In the genomic region with DNA sequence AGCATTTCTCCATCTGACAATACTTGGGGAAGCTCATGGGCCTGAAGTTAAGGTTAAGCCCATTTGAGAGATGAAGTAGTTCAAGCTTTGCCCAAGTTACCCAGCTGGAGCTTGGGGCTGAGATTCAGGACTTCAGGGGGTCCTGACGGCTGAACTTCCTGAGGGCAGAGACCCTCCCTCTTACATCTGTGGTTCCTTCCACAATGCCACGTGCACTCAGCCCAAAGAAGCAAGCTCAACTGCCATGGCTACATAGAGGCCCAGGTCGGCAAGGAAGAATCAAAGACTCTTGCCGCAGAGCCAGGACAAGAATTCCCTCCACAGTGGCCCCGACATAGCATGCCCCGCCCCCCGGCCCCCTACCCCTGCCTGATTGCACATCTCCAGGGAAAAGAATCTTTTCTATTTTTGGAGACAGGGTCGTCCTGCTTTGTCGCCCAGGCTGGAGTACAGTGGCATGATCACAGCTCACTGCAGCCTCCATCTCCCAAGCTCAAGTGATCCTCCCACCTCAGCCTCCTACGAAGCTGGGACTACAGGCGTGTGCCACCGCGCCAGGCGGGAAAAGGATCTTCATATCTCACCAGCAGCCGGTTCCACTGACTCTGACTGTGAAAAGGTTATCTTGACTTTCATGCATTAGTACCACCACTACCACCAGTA, we compare ENCODE assay signal across 7 cellular contexts. TPM values are rescaled to one million over a fixed set of nuclear protein-coding genes. Genes with fewer than 3 reads are reported as not detected.
DNase-seq lines count a peak whose midpoint lies in the region; ATAC-seq lines count a peak whose summit lies in the region.

No MANE protein-coding gene starts in this region.

- H3K4me3 ChIP-seq in HUES64 (ENCODE audit: low read length), result peak overlapping the region; percentile 51

- peak overlapping the region; percentile 51 to 94 (median 64) for H3K4me3 Mint-ChIP-seq in immature natural killer cell
- H3K4me3 Mint-ChIP-seq in stimulated activated naive B cell treated with anti-CD40 and anti-IgM and Interleukin-4, amounts not matched to agents 10 μg/mL and 1 μg/mL and 100 μg/mL, for 72 hours, result peak overlapping the region; percentile 78 to 80

- H3K9me3 ChIP-seq in HUES64 (ENCODE audit: insufficient read depth, low read depth, low read length), result no peaks in the 10 kb centered on the region

- peak overlapping the region; percentile 44 to 65 for H3K27ac Mint-ChIP-seq in activated naive CD4-positive, alpha-beta T cell treated with anti-CD3 and anti-CD28 coated beads, Interleukin-2, amount 50 U/mL, for 72 hours
- peak overlapping the region; percentile 59 to 93 (median 74) for H3K27ac Mint-ChIP-seq in immature natural killer cell
- H3K27ac Mint-ChIP-seq in stimulated activated naive B cell treated with anti-CD40 and anti-IgM and Interleukin-4, amounts not matched to agents 10 μg/mL and 1 μg/mL and 100 μg/mL, for 72 hours, result peak overlapping the region; percentile 75

- H3K27me3 ChIP-seq in HUES64 (ENCODE audit: insufficient read depth, low read length), result no peaks in the 10 kb centered on the region

- no peak overlapping the region for H3K27ac ChIP-seq in HUES64 (ENCODE audit: low read depth, low read length)

- no peaks in the 10 kb centered on the region for H3K9me3 Mint-ChIP-seq in activated naive CD4-positive, alpha-beta T cell treated with anti-CD3 and anti-CD28 coated beads, Interleukin-2, amount 50 U/mL, for 72 hours
- no peaks in the 10 kb centered on the region for H3K9me3 Mint-ChIP-seq in immature natural killer cell
- H3K9me3 Mint-ChIP-seq in stimulated activated naive B cell treated with anti-CD40 and anti-IgM and Interleukin-4, amounts not matched to agents 10 μg/mL and 1 μg/mL and 100 μg/mL, for 72 hours, result no peaks in the 10 kb centered on the region

- ATAC-seq in activated naive CD4-positive, alpha-beta T cell treated with anti-CD3 and anti-CD28 coated beads, Interleukin-2, amount 50 U/mL, for 72 hours, result no peak
- ATAC-seq in stimulated activated naive B cell treated with anti-CD40 and anti-IgM and Interleukin-4, amounts not matched to agents 10 μg/mL and 1 μg/mL and 100 μg/mL, for 72 hours (replicated peaks), result no peak
- ATAC-seq in GM21717 (IDR thresholded peaks at IDR 0.05; ENCODE audit: unreplicated experiment), result no peak
- no peak for ATAC-seq in HG02610 (IDR thresholded peaks at IDR 0.05; ENCODE audit: unreplicated experiment)
- no peak for ATAC-seq in GM19467 (IDR thresholded peaks at IDR 0.05; ENCODE audit: unreplicated experiment)

- peaks cover 14 to 18% of the 10 kb centered on the region in 2 donors for H3K4me1 Mint-ChIP-seq in immature natural killer cell
- peaks cover 17 to 24% of the 10 kb centered on the region in 2 donors for H3K4me1 Mint-ChIP-seq in stimulated activated naive B cell treated with anti-CD40 and anti-IgM and Interleukin-4, amounts not matched to agents 10 μg/mL and 1 μg/mL and 100 μg/mL, for 72 hours

- no peak for DNase-seq in activated naive CD4-positive, alpha-beta T cell treated with anti-CD3 and anti-CD28 coated beads, Interleukin-2, amount 50 U/mL, for 72 hours (ENCODE audit: low spot score in 2 of 2)
- DNase-seq in immature natural killer cell, result no peak
- DNase-seq in stimulated activated naive B cell treated with anti-CD40 and anti-IgM and Interleukin-4, amounts not matched to agents 10 μg/mL and 1 μg/mL and 100 μg/mL, for 72 hours, result no peak

- H3K36me3 Mint-ChIP-seq in activated naive CD4-positive, alpha-beta T cell treated with anti-CD3 and anti-CD28 coated beads, Interleukin-2, amount 50 U/mL, for 72 hours, result peaks cover 16 to 56% of the 10 kb centered on the region in 2 donors
- H3K36me3 Mint-ChIP-seq in immature natural killer cell, result peaks cover 13 to 18% (median 15%) of the 10 kb centered on the region in 3 donors
- H3K36me3 Mint-ChIP-seq in stimulated activated naive B cell treated with anti-CD40 and anti-IgM and Interleukin-4, amounts not matched to agents 10 μg/mL and 1 μg/mL and 100 μg/mL, for 72 hours, result peaks cover 51 to 69% of the 10 kb centered on the region in 2 donors

- H3K27me3 Mint-ChIP-seq in immature natural killer cell (ENCODE audit: low read depth in 3 of 3), result peaks cover 2 to 3% (median 2%) of the 10 kb centered on the region in 3 donors
- no peaks in the 10 kb centered on the region for H3K27me3 Mint-ChIP-seq in stimulated activated naive B cell treated with anti-CD40 and anti-IgM and Interleukin-4, amounts not matched to agents 10 μg/mL and 1 μg/mL and 100 μg/mL, for 72 hours

- H3K9ac ChIP-seq in HUES64 (ENCODE audit: low read depth, low read length), result no peak overlapping the region

- H3K36me3 ChIP-seq in HUES64 (ENCODE audit: insufficient read depth, low read length), result peaks cover 20% of the 10 kb centered on the region

- WGBS in HUES64, result 93% methylated on average over 15 of the region's 15 CpGs

- peaks cover 2% of the 10 kb centered on the region for H3K4me1 ChIP-seq in HUES64 (ENCODE audit: insufficient read depth, low read length)

RNA-seq across cellular contexts. Expression of a gene that starts 9.2 kb away (rescaled TPM):
- 17.2 TPM for polyA plus RNA-seq in HUES64 (2013, experiment 1 of 2)
- polyA plus RNA-seq in HUES64 (2013, experiment 2 of 2), result 18.7 TPM
- 100 to 1,000 TPM; 305 to 312 TPM for total RNA-seq in activated naive CD4-positive, alpha-beta T cell treated with anti-CD3 and anti-CD28 coated beads, Interleukin-2, amount 50 U/mL, for 72 hours
- polyA plus RNA-seq in immature natural killer cell, result 10 to 100 TPM; 12.1 to 12.9 (median 12.8) TPM

RNA-seq across cellular contexts. Expression of a gene that starts 25.1 kb away (rescaled TPM):
- 33.4 TPM for polyA plus RNA-seq in HUES64 (2013, experiment 1 of 2)
- 29.9 TPM for polyA plus RNA-seq in HUES64 (2013, experiment 2 of 2)
- total RNA-seq in activated naive CD4-positive, alpha-beta T cell treated with anti-CD3 and anti-CD28 coated beads, Interleukin-2, amount 50 U/mL, for 72 hours, result 10 to 100 TPM; 74.9 to 75.2 TPM
- 10 to 100 TPM; 10.1 to 23.1 (median 13.3) TPM for polyA plus RNA-seq in immature natural killer cell

RNA-seq across cellular contexts. Expression of a gene that starts 58.8 kb away (rescaled TPM):
- 0.70 TPM for polyA plus RNA-seq in HUES64 (2013, experiment 1 of 2)
- 1.0 TPM for polyA plus RNA-seq in HUES64 (2013, experiment 2 of 2)
- total RNA-seq in activated naive CD4-positive, alpha-beta T cell treated with anti-CD3 and anti-CD28 coated beads, Interleukin-2, amount 50 U/mL, for 72 hours, result 100 to 1,000 TPM in 1 of 2 donors, 10 to 100 TPM in 1; 99.5 to 100 TPM
- polyA plus RNA-seq in immature natural killer cell, result 1 to 10 TPM in 2 of 3 donors, under 1 TPM in 1; 0.67 to 3.4 (median 1.5) TPM
